8 cellular contexts compared by ENCODE assay signal in the genomic region with DNA sequence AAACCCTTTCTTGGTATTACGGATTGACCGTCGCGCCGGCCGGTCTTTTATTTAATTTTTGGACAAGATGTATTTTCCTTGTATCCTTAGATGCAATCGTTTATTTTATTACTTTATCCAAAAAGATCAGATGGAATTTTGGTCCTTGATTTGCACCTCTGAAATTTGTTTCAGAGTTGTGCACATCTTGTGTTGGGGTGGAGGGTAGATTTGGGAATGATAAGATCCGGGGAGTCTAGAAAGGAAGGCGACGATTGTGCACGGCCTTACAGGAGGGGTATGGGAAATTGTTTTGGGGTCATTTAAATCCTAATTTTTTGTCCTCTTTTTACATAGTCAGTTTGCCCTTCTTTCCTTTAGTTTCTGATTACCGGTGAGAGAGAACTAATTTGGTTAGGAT. TPM values are rescaled to one million over a fixed set of nuclear protein-coding genes. Genes with fewer than 3 reads are reported as not detected.
DNase-seq lines count a peak whose midpoint lies in the region; ATAC-seq and TF ChIP-seq lines count a peak whose summit lies in the region.

No MANE protein-coding gene starts in this region.

- intact Hi-C loops in naive thymus-derived CD4-positive, alpha-beta T cell (cut with micrococcal nuclease) = loop anchor here in 1 of 2 donors (5.0 kb wide), 1 partner anchor 42 kb away; no protein-coding TSS in a partner anchor

- POLR2A ChIA-PET in naive thymus-derived CD4-positive, alpha-beta T cell (lab: Charles Lee) = interaction anchor here (6.0 kb wide), 1 partner anchor 16 kb away, joined by 72 read pairs; no protein-coding TSS in a partner anchor

- CTCF ChIA-PET in naive thymus-derived CD4-positive, alpha-beta T cell (lab: Charles Lee) = no interaction called here

- no peaks in the 10 kb centered on the region for H3K27me3 ChIP-seq in naive thymus-derived CD4-positive, alpha-beta T cell (ENCODE audit: control insufficient read depth in 2 of 2, insufficient read depth in 2 of 2, low read length in 2 of 2)

- no peak for TF ChIP-seq CTCF in AG10803 (conservative IDR thresholded peaks at IDR 0.05; ENCODE audit: low read length)
- TF ChIP-seq CTCF in LNCaP clone FGC (IDR thresholded peaks at IDR 0.05; ENCODE audit: control insufficient read depth, extremely low read depth, insufficient read depth) = no peak
- no peak for TF ChIP-seq CTCF in coronary artery (IDR thresholded peaks at IDR 0.05)
- TF ChIP-seq CTCF in GM20000 (IDR thresholded peaks at IDR 0.05; ENCODE audit: extremely low read depth, missing control alignments) = no peak

- peaks cover 3 to 7% of the 10 kb centered on the region in 2 donors for H3K4me1 ChIP-seq in naive thymus-derived CD4-positive, alpha-beta T cell (ENCODE audit: control insufficient read depth in 2 of 2, insufficient read depth in 2 of 2, low read length in 2 of 2)

- no peak for ATAC-seq in naive thymus-derived CD4-positive, alpha-beta T cell
- ATAC-seq in GM18511 (IDR thresholded peaks at IDR 0.05; ENCODE audit: unreplicated experiment) (no peak), GM18867 (IDR thresholded peaks at IDR 0.05; ENCODE audit: unreplicated experiment) (no peak)

- H3K9me3 Mint-ChIP-seq in naive thymus-derived CD4-positive, alpha-beta T cell = peaks cover 0 to 1% (median 0%) of the 10 kb centered on the region in 11 donors

- no peaks in the 10 kb centered on the region for H3K9me3 ChIP-seq in naive thymus-derived CD4-positive, alpha-beta T cell (ENCODE audit: control insufficient read depth in 2 of 3, low read length in 3 of 3)

- H3K4me3 Mint-ChIP-seq in naive thymus-derived CD4-positive, alpha-beta T cell = peak overlapping the region; percentile 95 to 99 (median 98)

- peaks cover 0 to 4% (median 0%) of the 10 kb centered on the region in 3 experiments for H3K36me3 ChIP-seq in naive thymus-derived CD4-positive, alpha-beta T cell (ENCODE audit: control insufficient read depth in 2 of 3, insufficient read depth in 3 of 3, low read length in 3 of 3)

- H3K27ac Mint-ChIP-seq in naive thymus-derived CD4-positive, alpha-beta T cell = peak overlapping the region; percentile 84 to 98 (median 95)

- H3K27me3 Mint-ChIP-seq in naive thymus-derived CD4-positive, alpha-beta T cell = peaks cover 0 to 3% (median 0%) of the 10 kb centered on the region in 5 donors

- peak overlapping the region; percentile 96 for H3K27ac ChIP-seq in coronary artery
- peak overlapping the region; percentile 90 for H3K27ac ChIP-seq in naive thymus-derived CD4-positive, alpha-beta T cell (ENCODE audit: low read depth, low read length)

- peaks cover 5 to 17% (median 10%) of the 10 kb centered on the region in 5 donors for H3K36me3 Mint-ChIP-seq in naive thymus-derived CD4-positive, alpha-beta T cell

- H3K4me3 ChIP-seq in AG10803 (ENCODE audit: low read length) (peak overlapping the region; percentile 96), LNCaP clone FGC (ENCODE audit: low read depth, low read length) (peak overlapping the region; percentile 96), coronary artery (peak overlapping the region; percentile 90)
- peak overlapping the region; percentile 86 for H3K4me3 ChIP-seq in naive thymus-derived CD4-positive, alpha-beta T cell (ENCODE audit: low read length)

- peaks cover 25 to 53% (median 40%) of the 10 kb centered on the region in 7 donors for H3K4me1 Mint-ChIP-seq in naive thymus-derived CD4-positive, alpha-beta T cell

- DNase-seq in AG10803 (ENCODE audit: low read depth) = no peak
- DNase-seq in LNCaP clone FGC (ENCODE audit: low read depth) = no peak
- DNase-seq in coronary artery (ENCODE audit: low spot score) = no peak
- no peak for DNase-seq in naive thymus-derived CD4-positive, alpha-beta T cell
- DNase-seq in GM20000 (ENCODE audit: low spot score) = no peak
- DNase-seq in HuH-7 (ENCODE audit: low spot score) = no peak

RNA-seq across cellular contexts. Expression of gene KDM2A, which starts 1.4 kb away (rescaled TPM):
- total RNA-seq in naive thymus-derived CD4-positive, alpha-beta T cell = 100 to 1,000 TPM; 146 to 298 (median 233) TPM
- 10 to 100 TPM in 1 of 2 donors, 1 to 10 TPM in 1; 8.7 to 18.6 TPM for polyA plus RNA-seq in naive thymus-derived CD4-positive, alpha-beta T cell
